Comparison of ENCODE assay signal across 17 cellular contexts in genomic region chr15:71249986-71250385, GRCh38.
A peak's percentile ranks its signal among the peaks of the same experiment; 100 is the strongest.
DNase-seq lines count a peak whose midpoint lies in the region; ATAC-seq, FAIRE-seq and TF ChIP-seq lines count a peak whose summit lies in the region.
"Had no signal": no experiment of that assay in that cellular context is flagged by ENCODE, and none has a peak within 500 bp of the region (broad histone marks: within the 10 kb centered on the region; RNA-seq: fewer than 3 reads in every experiment).

No MANE protein-coding gene starts in this region.

- no peak overlapping the region for H3K9ac ChIP-seq in endothelial cell of umbilical vein (replicated peaks; ENCODE audit: extremely low read depth, insufficient read depth, low read length)
- H3K9ac ChIP-seq: BLaER1, GM23248 had no signal

- no peaks in the 10 kb centered on the region for H3K9me1 ChIP-seq in endothelial cell of umbilical vein (replicated peaks; ENCODE audit: control insufficient read depth, extremely low read depth, insufficient read depth, low read length)

- H3K4me1 ChIP-seq in right cardiac atrium (ENCODE audit: control insufficient read depth, insufficient read depth, low read length) (peaks cover 10% of the 10 kb centered on the region), right atrium auricular region (peaks cover 0 to 57% of the 10 kb centered on the region in 2 donors), PC-9 (replicated peaks; ENCODE audit: insufficient read depth) (peaks cover 37% of the 10 kb centered on the region), endothelial cell of umbilical vein (ENCODE audit: control insufficient read depth, extremely low read depth, insufficient read depth, low read length) (peaks cover 31% of the 10 kb centered on the region), BE2C (peaks cover 7% of the 10 kb centered on the region)
- H3K4me1 ChIP-seq: BLaER1, HAP-1 had no signal

- ATAC-seq in right cardiac atrium: no peak

- no peaks in the 10 kb centered on the region for H3K36me3 ChIP-seq in right atrium auricular region
- no peaks in the 10 kb centered on the region; the same call in 1 of the 2 replicates for H3K36me3 ChIP-seq in PC-9 (ENCODE audit: low read depth)
- no peaks in the 10 kb centered on the region for H3K36me3 ChIP-seq in endothelial cell of umbilical vein (ENCODE audit: control insufficient read depth in 2 of 2, extremely low read depth in 1 of 2, insufficient read depth in 2 of 2, low read length in 2 of 2)
- H3K36me3 ChIP-seq in BE2C: no peaks in the 10 kb centered on the region
- H3K36me3 ChIP-seq: BLaER1, HAP-1 had no signal

- H3K79me2 ChIP-seq in PC-9 (ENCODE audit: low read depth) (0 out of 2 replicates have a peak, but pooled peaks cover 3% of the 10 kb centered on the region), endothelial cell of umbilical vein (ENCODE audit: control insufficient read depth, insufficient read depth, low read length) (no peaks in the 10 kb centered on the region)

- BruUV-seq in PC-9 (replicated peaks; lab: Mats Ljungman, UMichigan) (no TSS peak), endothelial cell of umbilical vein (replicated peaks; lab: Mats Ljungman, UMichigan) (no TSS peak)

- H2AFZ ChIP-seq in PC-9 (no peak overlapping the region), endothelial cell of umbilical vein (ENCODE audit: low read depth, low read length) (no peak overlapping the region)
- H2AFZ ChIP-seq: GM23248 had no signal

- H3K4me2 ChIP-seq in PC-9 (peak overlapping the region; percentile 61), endothelial cell of umbilical vein (ENCODE audit: insufficient read depth, low read length) (no peak overlapping the region)
- H3K4me2 ChIP-seq: BLaER1 had no signal

- TF ChIP-seq CTCF in right atrium auricular region (IDR thresholded peaks at IDR 0.05) (peak in 1 of 2 donors; percentile 11), PC-9 (conservative IDR thresholded peaks at IDR 0.05) (no peak), endothelial cell of umbilical vein (IDR thresholded peaks at IDR 0.05; ENCODE audit: extremely low read depth in 1 of 2, insufficient read depth in 1 of 2, low read depth in 1 of 2, low read length in 2 of 2) (no peak), BE2C (IDR thresholded peaks at IDR 0.05; ENCODE audit: low read depth, low read length) (no peak)

- intact Hi-C loops in right cardiac atrium (cut with DNase I) (no loop called here), PC-9 (cut with micrococcal nuclease; ENCODE audit: unreplicated experiment) (no loop called here), endothelial cell of umbilical vein (cut with micrococcal nuclease) (loop anchor here (1.0 to 5.0 kb wide), 2 partner anchors 45 to 123 kb away; no protein-coding TSS in a partner anchor)

- H3K27ac ChIP-seq in right cardiac atrium (ENCODE audit: low read length) (peak overlapping the region; percentile 25), right atrium auricular region (peak overlapping the region in 1 of 2 donors; percentile 77), PC-9 (peak overlapping the region; percentile 90), endothelial cell of umbilical vein (ENCODE audit: insufficient read depth, low read depth, low read length) (no peak overlapping the region)
- H3K27ac ChIP-seq: BLaER1, GM23248 had no signal

- no peak for DNase-seq in right cardiac atrium
- DNase-seq in right atrium auricular region (ENCODE audit: low spot score): no peak
- DNase-seq in PC-9: no peak
- peak; percentile 36 for DNase-seq in endothelial cell of umbilical vein (ENCODE audit: low read depth, low spot score)
- no peak for DNase-seq in BE2C
- no peak for DNase-seq in amygdala (lab: John Stamatoyannopoulos, UW)
- DNase-seq in activated CD4-positive, alpha-beta T cell treated with anti-CD3 and anti-CD28 coated beads, Interleukin-2, amount 50 U/mL, for 4 hours: no peak
- DNase-seq: AML-193; CD4-positive, alpha-beta memory T cell; DMS153; DMS79; GDM1; GM23248 had no signal

- H3K27me3 ChIP-seq in right cardiac atrium (ENCODE audit: control insufficient read depth, insufficient read depth) (no peaks in the 10 kb centered on the region), right atrium auricular region (no peaks in the 10 kb centered on the region), PC-9 (ENCODE audit: insufficient read depth, low read depth) (no peaks in the 10 kb centered on the region), endothelial cell of umbilical vein (ENCODE audit: control insufficient read depth in 2 of 2, insufficient read depth in 2 of 2, low read length in 2 of 2) (no peaks in the 10 kb centered on the region), BE2C (no peaks in the 10 kb centered on the region)
- H3K27me3 ChIP-seq: BLaER1 had no signal

- no peak for TF ChIP-seq POLR2A in endothelial cell of umbilical vein (IDR thresholded peaks at IDR 0.05; ENCODE audit: low read depth, low read length)

- POLR2A ChIA-PET in PC-9 (lab: Charles Lee; ENCODE audit: unreplicated experiment): no interaction called here
- POLR2A ChIA-PET in endothelial cell of umbilical vein (lab: Charles Lee): no interaction called here

- H3K9me2 ChIP-seq in PC-9 (ENCODE audit: insufficient read depth): no peaks in the 10 kb centered on the region

- H3K9me3 ChIP-seq in right cardiac atrium (ENCODE audit: control insufficient read depth, low read length) (no peaks in the 10 kb centered on the region), right atrium auricular region (no peaks in the 10 kb centered on the region), PC-9 (ENCODE audit: insufficient read depth, low read depth) (no peaks in the 10 kb centered on the region), endothelial cell of umbilical vein (replicated peaks; ENCODE audit: control insufficient read depth, insufficient read depth, low read length) (no peaks in the 10 kb centered on the region), BE2C (no peaks in the 10 kb centered on the region)
- H3K9me3 ChIP-seq: BLaER1, HAP-1 had no signal

- dilution Hi-C loops in endothelial cell of umbilical vein (cut with MboI; ENCODE audit: extremely low pct_ligation_motif_present, low sequenced_read_pairs): no loop called here

- no peaks in the 10 kb centered on the region for H4K20me1 ChIP-seq in PC-9 (ENCODE audit: insufficient read depth)
- H4K20me1 ChIP-seq in endothelial cell of umbilical vein (replicated peaks; ENCODE audit: control insufficient read depth, extremely low read depth, insufficient read depth, low read length): no peaks in the 10 kb centered on the region
- H4K20me1 ChIP-seq: BLaER1 had no signal

- peak; percentile 12 for FAIRE-seq in endothelial cell of umbilical vein (lab: Jason Lieb, UNC)
- FAIRE-seq: GM12892, GM18507 had no signal

- H3F3A ChIP-seq in PC-9 (ENCODE audit: insufficient read depth, low read depth): peaks cover 33% of the 10 kb centered on the region

- CTCF ChIA-PET in PC-9 (lab: Charles Lee): no interaction called here
- CTCF ChIA-PET in endothelial cell of umbilical vein (lab: Charles Lee): interaction anchor here (0.8 kb wide), 1 partner anchor 135 kb away, joined by 3 read pairs; the partner anchor contains the start of gene THSD4

- 22% methylated on average over 4 of the region's 4 CpGs for WGBS in right cardiac atrium

- no peak overlapping the region for H3K4me3 ChIP-seq in right cardiac atrium (ENCODE audit: low read length)
- H3K4me3 ChIP-seq in right atrium auricular region: no peak overlapping the region
- no peak overlapping the region for H3K4me3 ChIP-seq in PC-9
- H3K4me3 ChIP-seq in endothelial cell of umbilical vein (replicated peaks in 1 of 3; ENCODE audit: insufficient read depth in 1 of 3, low read depth in 1 of 3, low read length in 3 of 3): no peak overlapping the region
- H3K4me3 ChIP-seq in BE2C (ENCODE audit: low read depth, low read length): no peak overlapping the region
- H3K4me3 ChIP-seq: BLaER1, GM23248, HAP-1 had no signal

TF ChIP-seq in endothelial cell of umbilical vein, 7 proteins besides CTCF, POLR2A, EP300 and RAD21:
- no peak for TF ChIP-seq EZH2 (IDR thresholded peaks at IDR 0.05; ENCODE audit: borderline replicate concordance, low read depth, low read length, severe bottlenecking)
- no peak for TF ChIP-seq JUN (IDR thresholded peaks at IDR 0.05; ENCODE audit: borderline replicate concordance, insufficient read depth, insufficient read length, low read depth)
- TF ChIP-seq MAX (IDR thresholded peaks at IDR 0.05; ENCODE audit: insufficient read depth, insufficient read length): no peak
- TF ChIP-seq GATA2 (IDR thresholded peaks at IDR 0.05; ENCODE audit: insufficient read depth, insufficient read length, low read depth, low read length): peak; percentile 39
- no peak for TF ChIP-seq FOS (IDR thresholded peaks at IDR 0.05; ENCODE audit: borderline replicate concordance, insufficient read depth, low read length)
- TF ChIP-seq POLR2AphosphoS5 (IDR thresholded peaks at IDR 0.05; ENCODE audit: insufficient read depth, low read depth, low read length): no peak
- TF ChIP-seq MYC (IDR thresholded peaks at IDR 0.05; ENCODE audit: low read depth, low read length): no peak
